Comparison of ENCODE assay signal across 2 cellular contexts in genomic region chr18:80068571-80069272, GRCh38.
TF ChIP-seq lines count a peak whose summit lies in the region.

No MANE protein-coding gene starts in this region.

TF ChIP-seq in HepG2, 621 proteins besides CTCF, POLR2A, EP300 and RAD21:
- TF ChIP-seq, protein P1, sequence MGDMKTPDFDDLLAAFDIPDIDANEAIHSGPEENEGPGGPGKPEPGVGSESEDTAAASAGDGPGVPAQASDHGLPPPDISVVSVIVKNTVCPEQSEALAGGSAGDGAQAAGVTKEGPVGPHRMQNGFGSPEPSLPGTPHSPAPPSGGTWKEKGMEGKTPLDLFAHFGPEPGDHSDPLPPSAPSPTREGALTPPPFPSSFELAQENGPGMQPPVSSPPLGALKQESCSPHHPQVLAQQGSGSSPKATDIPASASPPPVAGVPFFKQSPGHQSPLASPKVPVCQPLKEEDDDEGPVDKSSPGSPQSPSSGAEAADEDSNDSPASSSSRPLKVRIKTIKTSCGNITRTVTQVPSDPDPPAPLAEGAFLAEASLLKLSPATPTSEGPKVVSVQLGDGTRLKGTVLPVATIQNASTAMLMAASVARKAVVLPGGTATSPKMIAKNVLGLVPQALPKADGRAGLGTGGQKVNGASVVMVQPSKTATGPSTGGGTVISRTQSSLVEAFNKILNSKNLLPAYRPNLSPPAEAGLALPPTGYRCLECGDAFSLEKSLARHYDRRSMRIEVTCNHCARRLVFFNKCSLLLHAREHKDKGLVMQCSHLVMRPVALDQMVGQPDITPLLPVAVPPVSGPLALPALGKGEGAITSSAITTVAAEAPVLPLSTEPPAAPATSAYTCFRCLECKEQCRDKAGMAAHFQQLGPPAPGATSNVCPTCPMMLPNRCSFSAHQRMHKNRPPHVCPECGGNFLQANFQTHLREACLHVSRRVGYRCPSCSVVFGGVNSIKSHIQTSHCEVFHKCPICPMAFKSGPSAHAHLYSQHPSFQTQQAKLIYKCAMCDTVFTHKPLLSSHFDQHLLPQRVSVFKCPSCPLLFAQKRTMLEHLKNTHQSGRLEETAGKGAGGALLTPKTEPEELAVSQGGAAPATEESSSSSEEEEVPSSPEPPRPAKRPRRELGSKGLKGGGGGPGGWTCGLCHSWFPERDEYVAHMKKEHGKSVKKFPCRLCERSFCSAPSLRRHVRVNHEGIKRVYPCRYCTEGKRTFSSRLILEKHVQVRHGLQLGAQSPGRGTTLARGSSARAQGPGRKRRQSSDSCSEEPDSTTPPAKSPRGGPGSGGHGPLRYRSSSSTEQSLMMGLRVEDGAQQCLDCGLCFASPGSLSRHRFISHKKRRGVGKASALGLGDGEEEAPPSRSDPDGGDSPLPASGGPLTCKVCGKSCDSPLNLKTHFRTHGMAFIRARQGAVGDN (CRISPR knock-in tag; IDR thresholded peaks at IDR 0.05) = no peak
- TF ChIP-seq ZFY (CRISPR knock-in tag; IDR thresholded peaks at IDR 0.05) (no peak), HHEX (CRISPR knock-in tag; IDR thresholded peaks at IDR 0.05) (no peak), ZNF143 (CRISPR knock-in tag; IDR thresholded peaks at IDR 0.05) (no peak)
- TF ChIP-seq, protein P2, sequence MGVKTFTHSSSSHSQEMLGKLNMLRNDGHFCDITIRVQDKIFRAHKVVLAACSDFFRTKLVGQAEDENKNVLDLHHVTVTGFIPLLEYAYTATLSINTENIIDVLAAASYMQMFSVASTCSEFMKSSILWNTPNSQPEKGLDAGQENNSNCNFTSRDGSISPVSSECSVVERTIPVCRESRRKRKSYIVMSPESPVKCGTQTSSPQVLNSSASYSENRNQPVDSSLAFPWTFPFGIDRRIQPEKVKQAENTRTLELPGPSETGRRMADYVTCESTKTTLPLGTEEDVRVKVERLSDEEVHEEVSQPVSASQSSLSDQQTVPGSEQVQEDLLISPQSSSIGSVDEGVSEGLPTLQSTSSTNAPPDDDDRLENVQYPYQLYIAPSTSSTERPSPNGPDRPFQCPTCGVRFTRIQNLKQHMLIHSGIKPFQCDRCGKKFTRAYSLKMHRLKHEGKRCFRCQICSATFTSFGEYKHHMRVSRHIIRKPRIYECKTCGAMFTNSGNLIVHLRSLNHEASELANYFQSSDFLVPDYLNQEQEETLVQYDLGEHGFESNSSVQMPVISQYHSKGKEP (CRISPR knock-in tag; IDR thresholded peaks at IDR 0.05) = no peak

TF ChIP-seq in H1, 55 proteins besides CTCF, POLR2A, EP300 and RAD21:
- TF ChIP-seq SIRT6 (IDR thresholded peaks at IDR 0.05; ENCODE audit: low read length) (no peak), ZNF274 (IDR thresholded peaks at IDR 0.05; ENCODE audit: borderline replicate concordance, extremely low read depth, low read length) (no peak), EZH2 (IDR thresholded peaks at IDR 0.05; ENCODE audit: low read depth, low read length, severe bottlenecking) (no peak), ASH2L (IDR thresholded peaks at IDR 0.05; ENCODE audit: low read length) (no peak), SAP30 (IDR thresholded peaks at IDR 0.05; ENCODE audit: insufficient read depth, insufficient replicate concordance, low read length) (no peak), PHF8 (conservative IDR thresholded peaks at IDR 0.05; ENCODE audit: low read depth, low read length) (no peak), RXRA (IDR thresholded peaks at IDR 0.05; ENCODE audit: insufficient read depth, low read depth, low read length) (no peak), JUN (IDR thresholded peaks at IDR 0.05; ENCODE audit: low read depth, low read length) (no peak), TBP (IDR thresholded peaks at IDR 0.05; ENCODE audit: low read depth, low read length) (no peak), RFX5 (IDR thresholded peaks at IDR 0.05; ENCODE audit: borderline replicate concordance, low read depth, low read length) (no peak), HDAC6 (IDR thresholded peaks at IDR 0.05; ENCODE audit: low read depth, low read length) (no peak), SIN3A (conservative IDR thresholded peaks at IDR 0.05 in 1 of 2, IDR thresholded peaks at IDR 0.05 in 1 of 2; ENCODE audit: low read depth in 1 of 2, low read length in 2 of 2) (no peak), SRF (IDR thresholded peaks at IDR 0.05; ENCODE audit: low read depth, low read length) (no peak), BRCA1 (IDR thresholded peaks at IDR 0.05; ENCODE audit: low read depth, low read length) (no peak), CTBP2 (IDR thresholded peaks at IDR 0.05; ENCODE audit: borderline replicate concordance, insufficient read depth, insufficient read length, low read length) (no peak), CBX8 (IDR thresholded peaks at IDR 0.05; ENCODE audit: borderline replicate concordance, low read depth, low read length) (no peak), E2F6 (IDR thresholded peaks at IDR 0.05) (no peak), EGR1 (IDR thresholded peaks at IDR 0.05; ENCODE audit: borderline replicate concordance, low read depth, low read length) (no peak), KDM1A (IDR thresholded peaks at IDR 0.05; ENCODE audit: borderline replicate concordance, low read length) (no peak), POU5F1 (IDR thresholded peaks at IDR 0.05; ENCODE audit: low read depth, low read length) (no peak)
